ENCODE assay signal across 8 cellular contexts in genomic region chr20:844473-845225, GRCh38. TPM values are rescaled to one million over a fixed set of nuclear protein-coding genes. Genes with fewer than 3 reads are reported as not detected.
DNase-seq lines count a peak whose midpoint lies in the region; ATAC-seq and TF ChIP-seq lines count a peak whose summit lies in the region.

No MANE protein-coding gene starts in this region.

- peak; percentile 72 for ATAC-seq in HG03060 (IDR thresholded peaks at IDR 0.05; ENCODE audit: low read depth, unreplicated experiment)

- H3K27me3 ChIP-seq in kidney epithelial cell (ENCODE audit: control insufficient read depth, insufficient read depth, low read length), result peaks cover 16% of the 10 kb centered on the region

- H3K36me3 ChIP-seq in kidney epithelial cell (ENCODE audit: control insufficient read depth, insufficient read depth, low read length), result no peaks in the 10 kb centered on the region

- peak overlapping the region; percentile 40 for H3K4me3 ChIP-seq in kidney epithelial cell (ENCODE audit: low read depth, low read length)

- no peak for TF ChIP-seq CTCF in kidney epithelial cell (IDR thresholded peaks at IDR 0.05; ENCODE audit: insufficient read depth, low read length, poor library complexity, severe bottlenecking)

- DNase-seq in NK-92 (lab: John Stamatoyannopoulos, UW; ENCODE audit: unreplicated experiment), result peak; percentile 64
- no peak for DNase-seq in NK-92 treated with Interleukin-12 subunit alpha and Interleukin-12 subunit beta, amount 100 ng/mL, for 24 hours (lab: John Stamatoyannopoulos, UW)
- peak; percentile 98 for DNase-seq in NCI-H2171 treated with DMSO at 0.1 percent for 48 hours (lab: John Stamatoyannopoulos, UW)
- peak; percentile 84 for DNase-seq in activated CD4-positive, alpha-beta T cell treated with anti-CD3 and anti-CD28 coated beads for 1 hour
- peak; percentile 74 to 88 for DNase-seq in cerebellar nuclear complex (lab: John Stamatoyannopoulos, UW)
- peak; percentile 78 for DNase-seq in kidney epithelial cell (ENCODE audit: low read depth)
- peak; percentile 80 to 82 for DNase-seq in stimulated activated CD4-positive, alpha-beta T cell treated with anti-CD3 and anti-CD28 coated beads, Interleukin-15, amount 100 ng/mL, for 48 hours (ENCODE audit: low read depth in 2 of 2)

RNA-seq across cellular contexts. Expression of gene FAM110A, which starts 11.1 kb away (rescaled TPM):
- total RNA-seq in kidney epithelial cell, result 6.2 and 8.5 TPM in 2 replicates
